8 cellular contexts compared by ENCODE assay signal in genomic region chr4:60805500-60806313, GRCh38.
DNase-seq lines count a peak whose midpoint lies in the region; ATAC-seq and TF ChIP-seq lines count a peak whose summit lies in the region.

No MANE protein-coding gene starts in this region.

- CTCF ChIA-PET in CD8-positive, alpha-beta T cell (lab: Charles Lee), result no interaction called here

- TF ChIP-seq POLR2A in heart left ventricle (IDR thresholded peaks at IDR 0.05) (no peak), gastrocnemius medialis (IDR thresholded peaks at IDR 0.05) (no peak), suprapubic skin (IDR thresholded peaks at IDR 0.05) (no peak)

- H3K9me3 ChIP-seq in heart left ventricle (peaks cover 0 to 3% (median 0%) of the 10 kb centered on the region in 12 donors), gastrocnemius medialis (no peaks in the 10 kb centered on the region), suprapubic skin (no peaks in the 10 kb centered on the region)
- H3K9me3 ChIP-seq in CD8-positive, alpha-beta T cell (ENCODE audit: low read length), result no peaks in the 10 kb centered on the region

- in situ Hi-C loops in brain microvascular endothelial cell (cut with HindIII; ENCODE audit: low pct_ligation_motif_present, low sequenced_read_pairs), result no loop called here
- in situ Hi-C loops in gastrocnemius medialis (cut with MboI; ENCODE audit: low sequenced_read_pairs in 4 of 4), result no loop called here

- intact Hi-C loops in heart left ventricle (cut with DNase I) (no loop called here), left ventricle myocardium superior (cut with micrococcal nuclease) (no loop called here), gastrocnemius medialis (cut with DNase I; ENCODE audit: low total_unique reads) (no loop called here)
- intact Hi-C loops in CD8-positive, alpha-beta T cell (cut with DNase I, micrococcal nuclease), result no loop called here

- no peak overlapping the region for H3K4me3 Mint-ChIP-seq in nephron
- no peak overlapping the region for H3K4me3 Mint-ChIP-seq in CD8-positive, alpha-beta T cell

- peak in 10 of 12 donors; percentile 27 to 57 (median 41) for TF ChIP-seq CTCF in heart left ventricle (IDR thresholded peaks at IDR 0.05)
- TF ChIP-seq CTCF in brain microvascular endothelial cell (IDR thresholded peaks at IDR 0.05; ENCODE audit: low read depth, low read length, missing control alignments), result peak; percentile 79
- TF ChIP-seq CTCF in nephron (IDR thresholded peaks at IDR 0.05; ENCODE audit: unreplicated experiment in 3 of 3), result peak; percentile 45 to 65 (median 45)
- no peak for TF ChIP-seq CTCF in gastrocnemius medialis (IDR thresholded peaks at IDR 0.05 in 4 of 5, conservative IDR thresholded peaks at IDR 0.05 in 1 of 5)
- TF ChIP-seq CTCF in CD8-positive, alpha-beta T cell (IDR thresholded peaks at IDR 0.05), result no peak
- peak in 1 of 2 donors; percentile 12 for TF ChIP-seq CTCF in suprapubic skin (IDR thresholded peaks at IDR 0.05)

- no peaks in the 10 kb centered on the region for H3K9me3 Mint-ChIP-seq in nephron
- peaks cover 10% of the 10 kb centered on the region for H3K9me3 Mint-ChIP-seq in CD8-positive, alpha-beta T cell

- DNase-seq in heart left ventricle (no peak), left ventricle myocardium superior (no peak), NCI-H1694 treated with DMSO at 0.1 percent for 48 hours (lab: John Stamatoyannopoulos, UW) (peak; percentile 64), brain microvascular endothelial cell (peak; percentile 48), gastrocnemius medialis (no peak), suprapubic skin (ENCODE audit: low spot score in 2 of 2) (no peak)
- no peak for DNase-seq in CD8-positive, alpha-beta T cell

- no peak overlapping the region for H3K4me3 ChIP-seq in heart left ventricle
- no peak overlapping the region for H3K4me3 ChIP-seq in brain microvascular endothelial cell (ENCODE audit: low read depth, low read length)
- H3K4me3 ChIP-seq in gastrocnemius medialis, result no peak overlapping the region
- no peak overlapping the region for H3K4me3 ChIP-seq in CD8-positive, alpha-beta T cell (ENCODE audit: low read depth, low read length)
- no peak overlapping the region for H3K4me3 ChIP-seq in suprapubic skin

- H3K4me1 Mint-ChIP-seq in nephron, result no peaks in the 10 kb centered on the region
- no peaks in the 10 kb centered on the region for H3K4me1 Mint-ChIP-seq in CD8-positive, alpha-beta T cell (ENCODE audit: low read depth)

- H3K27ac ChIP-seq in heart left ventricle, result no peak overlapping the region
- no peak overlapping the region for H3K27ac ChIP-seq in brain microvascular endothelial cell
- no peak overlapping the region for H3K27ac ChIP-seq in gastrocnemius medialis
- no peak overlapping the region for H3K27ac ChIP-seq in CD8-positive, alpha-beta T cell (ENCODE audit: low read depth, low read length)
- H3K27ac ChIP-seq in suprapubic skin, result no peak overlapping the region

- no peak for TF ChIP-seq EP300 in suprapubic skin (IDR thresholded peaks at IDR 0.05)

- no peak overlapping the region for H3K27ac Mint-ChIP-seq in nephron
- no peak overlapping the region for H3K27ac Mint-ChIP-seq in CD8-positive, alpha-beta T cell

- no peaks in the 10 kb centered on the region for H3K36me3 Mint-ChIP-seq in nephron (ENCODE audit: low read depth)
- H3K36me3 Mint-ChIP-seq in CD8-positive, alpha-beta T cell, result no peaks in the 10 kb centered on the region

- ATAC-seq in heart left ventricle (peak in 1 of 4 donors; percentile 46), left ventricle myocardium superior (no peak), gastrocnemius medialis (no peak)
- ATAC-seq in CD8-positive, alpha-beta T cell, result no peak

- H3K27me3 Mint-ChIP-seq in nephron (ENCODE audit: low read depth), result peaks cover 4% of the 10 kb centered on the region
- no peaks in the 10 kb centered on the region for H3K27me3 Mint-ChIP-seq in CD8-positive, alpha-beta T cell (ENCODE audit: low read depth)

- no peaks in the 10 kb centered on the region for H3K36me3 ChIP-seq in heart left ventricle
- H3K36me3 ChIP-seq in brain microvascular endothelial cell (replicated peaks), result no peaks in the 10 kb centered on the region
- no peaks in the 10 kb centered on the region for H3K36me3 ChIP-seq in gastrocnemius medialis
- H3K36me3 ChIP-seq in CD8-positive, alpha-beta T cell (ENCODE audit: insufficient read depth, low read length), result no peaks in the 10 kb centered on the region
- no peaks in the 10 kb centered on the region for H3K36me3 ChIP-seq in suprapubic skin

- POLR2A ChIA-PET in CD8-positive, alpha-beta T cell (lab: Charles Lee), result no interaction called here

- WGBS in heart left ventricle, 4 donors, result 31 to 38% (median 34%) methylated on average over 6 of the region's 6 CpGs
- 41% methylated on average over 6 of the region's 6 CpGs for WGBS in suprapubic skin

- H3K27me3 ChIP-seq in heart left ventricle (no peaks in the 10 kb centered on the region), brain microvascular endothelial cell (replicated peaks) (no peaks in the 10 kb centered on the region), gastrocnemius medialis (no peaks in the 10 kb centered on the region), suprapubic skin (no peaks in the 10 kb centered on the region)
- H3K27me3 ChIP-seq in CD8-positive, alpha-beta T cell (ENCODE audit: insufficient read depth, low read length), result no peaks in the 10 kb centered on the region

- H3K4me1 ChIP-seq in heart left ventricle (no peaks in the 10 kb centered on the region), gastrocnemius medialis (no peaks in the 10 kb centered on the region), suprapubic skin (no peaks in the 10 kb centered on the region)
- H3K4me1 ChIP-seq in CD8-positive, alpha-beta T cell (ENCODE audit: insufficient read depth, low read length), result no peaks in the 10 kb centered on the region

Comparison
In these comparisons a context has a peak if more than half of its experiments do, and no peak if none do; other contexts are left out.
1. DNase-seq: peak in NCI-H1694 treated with DMSO at 0.1 percent for 48 hours (single experiment) and brain microvascular endothelial cell (single experiment); none in heart left ventricle (0 of 5), left ventricle myocardium superior (single experiment), gastrocnemius medialis (0 of 2), CD8-positive, alpha-beta T cell (0 of 7) and suprapubic skin (0 of 2).
2. CTCF ChIP-seq: peak in heart left ventricle (10 of 12), brain microvascular endothelial cell (single experiment) and nephron (3 of 3); none in gastrocnemius medialis (0 of 5) and CD8-positive, alpha-beta T cell (single experiment).